Comparison of ENCODE assay signal across 1 cellular context in the genomic region with DNA sequence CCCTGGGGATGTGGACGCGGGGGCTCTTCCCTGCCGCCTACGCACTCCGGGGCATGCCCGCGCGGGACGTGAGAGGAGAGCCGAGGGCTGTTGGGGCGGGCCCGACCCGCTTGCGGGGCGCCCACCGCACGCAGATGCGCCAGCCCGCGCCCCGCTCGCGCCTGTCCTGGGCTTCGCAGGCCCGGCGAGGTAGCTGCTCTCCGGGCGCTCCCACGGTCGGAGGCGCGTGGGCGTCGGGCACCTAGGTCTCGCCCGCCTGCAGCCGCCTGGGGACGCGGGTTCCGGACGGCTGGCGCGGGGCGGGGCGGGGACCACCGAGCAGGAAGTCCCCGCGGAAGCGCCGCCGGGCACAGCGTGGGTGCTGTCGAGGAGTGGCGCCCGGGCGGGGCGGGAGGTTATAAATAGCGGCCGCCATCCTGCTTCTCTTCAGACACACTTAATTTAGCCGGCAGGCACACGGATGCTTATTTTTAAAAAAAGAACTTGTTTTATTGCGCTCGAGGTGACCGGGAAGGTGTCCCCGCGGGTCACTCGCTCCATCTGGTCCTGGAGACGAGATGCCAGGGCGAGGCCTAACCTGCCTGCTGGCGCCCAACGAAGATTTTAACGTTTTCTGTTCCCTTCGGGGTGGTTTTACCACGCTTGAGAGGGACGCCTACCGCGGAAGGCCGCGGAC.
TF ChIP-seq lines count a peak whose summit lies in the region.

No MANE protein-coding gene starts in this region.

TF ChIP-seq in IMR-90, 13 proteins besides CTCF, POLR2A, EP300 and RAD21 (continued from another document):
- TF ChIP-seq FOS (IDR thresholded peaks at IDR 0.05; ENCODE audit: low read depth, low read length) (no peak), CEBPB (IDR thresholded peaks at IDR 0.05; ENCODE audit: low read depth, low read length) (no peak), BHLHE40 (IDR thresholded peaks at IDR 0.05; ENCODE audit: low read depth, low read length) (no peak), SMC3 (IDR thresholded peaks at IDR 0.05; ENCODE audit: low read depth, low read length) (no peak), RCOR1 (IDR thresholded peaks at IDR 0.05; ENCODE audit: insufficient replicate concordance, low read length) (no peak), ELK1 (IDR thresholded peaks at IDR 0.05; ENCODE audit: borderline replicate concordance, low read depth, low read length) (no peak), MXI1 (IDR thresholded peaks at IDR 0.05; ENCODE audit: borderline replicate concordance, low read depth, low read length) (no peak), MAZ (IDR thresholded peaks at IDR 0.05; ENCODE audit: borderline replicate concordance, low read depth, low read length) (no peak)
